Comparison of ENCODE assay signal across 1 cellular context in the genomic region with DNA sequence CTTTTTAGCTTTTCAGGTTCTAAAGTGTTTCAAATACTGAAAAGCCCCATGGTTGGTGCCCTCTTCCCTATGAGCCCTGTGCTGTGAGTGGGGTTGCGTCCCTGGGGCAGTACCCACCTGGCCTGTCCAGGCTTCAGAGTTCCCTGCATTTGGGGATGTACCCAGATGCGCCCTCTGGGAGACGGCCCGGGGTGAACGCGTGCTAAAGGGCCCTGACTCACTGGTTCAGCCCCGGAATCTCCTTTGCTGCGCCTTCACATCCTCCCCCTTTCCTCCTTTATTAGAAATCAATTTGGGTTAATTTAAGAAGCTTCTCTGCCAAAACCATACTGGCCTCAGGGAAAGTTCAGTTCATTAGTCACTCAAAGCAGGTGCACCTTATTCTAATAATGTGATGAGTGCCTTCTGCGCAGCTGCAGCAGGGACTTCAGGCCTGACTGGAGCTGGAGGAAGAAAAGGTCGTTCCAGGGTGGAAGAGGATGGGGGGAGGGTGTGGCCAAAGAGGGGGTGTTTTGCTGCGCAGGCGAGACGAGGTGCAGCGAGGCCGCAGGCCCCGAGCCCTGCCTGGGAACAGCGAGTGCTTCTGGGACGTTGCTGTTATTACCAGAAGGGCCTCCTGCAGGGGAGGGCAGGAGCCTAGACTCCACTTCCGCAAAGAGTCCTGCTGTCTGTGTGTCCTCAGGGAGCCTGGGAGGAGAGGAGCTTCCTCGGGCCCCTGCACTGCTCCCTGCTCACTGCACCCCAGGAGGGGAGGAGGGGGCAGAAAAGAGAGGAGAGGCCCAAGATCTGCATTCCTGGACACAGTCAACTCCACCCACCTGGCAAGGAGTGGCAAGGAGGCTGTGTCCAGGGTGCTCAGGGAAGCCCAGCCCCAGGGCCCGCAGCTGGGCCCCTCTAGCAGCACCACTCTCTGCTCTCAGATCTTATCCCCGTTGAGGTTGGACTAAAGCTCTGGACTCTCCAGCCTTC.
TF ChIP-seq lines count a peak whose summit lies in the region.

No MANE protein-coding gene starts in this region.

TF ChIP-seq in SK-N-SH treated with all-trans-retinoic acid at 6 μM for 48 hours, 23 proteins besides CTCF, POLR2A, EP300 and RAD21 (continued from another document):
- TF ChIP-seq, protein P1, sequence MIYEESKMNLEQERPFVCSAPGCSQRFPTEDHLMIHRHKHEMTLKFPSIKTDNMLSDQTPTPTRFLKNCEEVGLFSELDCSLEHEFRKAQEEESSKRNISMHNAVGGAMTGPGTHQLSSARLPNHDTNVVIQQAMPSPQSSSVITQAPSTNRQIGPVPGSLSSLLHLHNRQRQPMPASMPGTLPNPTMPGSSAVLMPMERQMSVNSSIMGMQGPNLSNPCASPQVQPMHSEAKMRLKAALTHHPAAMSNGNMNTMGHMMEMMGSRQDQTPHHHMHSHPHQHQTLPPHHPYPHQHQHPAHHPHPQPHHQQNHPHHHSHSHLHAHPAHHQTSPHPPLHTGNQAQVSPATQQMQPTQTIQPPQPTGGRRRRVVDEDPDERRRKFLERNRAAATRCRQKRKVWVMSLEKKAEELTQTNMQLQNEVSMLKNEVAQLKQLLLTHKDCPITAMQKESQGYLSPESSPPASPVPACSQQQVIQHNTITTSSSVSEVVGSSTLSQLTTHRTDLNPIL (CRISPR knock-in tag; IDR thresholded peaks at IDR 0.05; ENCODE audit: low read depth): no peak
